Comparison of ENCODE assay signal across 8 cellular contexts in genomic region chr7:77536413-77537135, GRCh38. TPM values are rescaled to one million over a fixed set of nuclear protein-coding genes. Genes with fewer than 3 reads are reported as not detected.
A peak's percentile ranks its signal among the peaks of the same experiment; 100 is the strongest.
DNase-seq lines count a peak whose midpoint lies in the region; ATAC-seq and TF ChIP-seq lines count a peak whose summit lies in the region.

No MANE protein-coding gene starts in this region.

- H3K27me3 ChIP-seq in right atrium auricular region (no peaks in the 10 kb centered on the region), psoas muscle (ENCODE audit: insufficient read depth in 3 of 3, low read length in 2 of 3) (no peaks in the 10 kb centered on the region)

- peak; percentile 97 for TF ChIP-seq POLR2A in GM18505 (IDR thresholded peaks at IDR 0.05; ENCODE audit: borderline replicate concordance, extremely low read depth, insufficient read depth, insufficient read length)

- 0 to 1% (median 0%) methylated on average over 42 to 58 of the region's 58 CpGs for WGBS in psoas muscle, 3 donors
- under 1% methylated on average over 58 of the region's 58 CpGs for WGBS in urinary bladder

- H3K4me1 ChIP-seq in right atrium auricular region (peaks cover 0 to 18% of the 10 kb centered on the region in 2 donors), psoas muscle (peaks cover 21% of the 10 kb centered on the region), urinary bladder (ENCODE audit: insufficient read depth) (no peaks in the 10 kb centered on the region)

- DNase-seq in NCI-H1694 treated with DMSO at 0.1 percent for 48 hours (lab: John Stamatoyannopoulos, UW) (peak; percentile 93), right atrium auricular region (ENCODE audit: low spot score) (peak; percentile 96), psoas muscle (peak; percentile 99)

- H3K4me3 Mint-ChIP-seq in T-helper 1 cell treated with Interleukin-12 subunit alpha and Interleukin-12 subunit beta and Interleukin-4 antibody, amounts not matched to agents 30 μg/mL and 1 μg/mL, for 36 hours: peak overlapping the region; percentile 94

- H3K4me3 ChIP-seq in right atrium auricular region: peak overlapping the region; percentile 76 to 84
- H3K4me3 ChIP-seq in psoas muscle: peak overlapping the region; percentile 86
- H3K4me3 ChIP-seq in urinary bladder (ENCODE audit: low read depth, low read length): peak overlapping the region; percentile 87

- H3K36me3 ChIP-seq in right atrium auricular region: no peaks in the 10 kb centered on the region
- H3K36me3 ChIP-seq in psoas muscle (ENCODE audit: insufficient read depth in 1 of 2, low read depth in 1 of 2): no peaks in the 10 kb centered on the region
- H3K36me3 ChIP-seq in urinary bladder (ENCODE audit: insufficient read depth): no peaks in the 10 kb centered on the region

- peak overlapping the region; percentile 86 for H3K27ac Mint-ChIP-seq in T-helper 1 cell treated with Interleukin-12 subunit alpha and Interleukin-12 subunit beta and Interleukin-4 antibody, amounts not matched to agents 30 μg/mL and 1 μg/mL, for 36 hours

- ATAC-seq in GM18505 (IDR thresholded peaks at IDR 0.05; ENCODE audit: unreplicated experiment) (peak; percentile 91), HG02943 (IDR thresholded peaks at IDR 0.05; ENCODE audit: low read depth, unreplicated experiment) (peak; percentile 92), psoas muscle (peak; percentile 91 to 95 (median 94))

- peaks cover 4% of the 10 kb centered on the region for H3K27me3 Mint-ChIP-seq in T-helper 1 cell treated with Interleukin-12 subunit alpha and Interleukin-12 subunit beta and Interleukin-4 antibody, amounts not matched to agents 30 μg/mL and 1 μg/mL, for 36 hours (ENCODE audit: low read depth)

- H3K4me1 Mint-ChIP-seq in T-helper 1 cell treated with Interleukin-12 subunit alpha and Interleukin-12 subunit beta and Interleukin-4 antibody, amounts not matched to agents 30 μg/mL and 1 μg/mL, for 36 hours (ENCODE audit: low read depth): peaks cover 14% of the 10 kb centered on the region

- TF ChIP-seq CTCF in right atrium auricular region (IDR thresholded peaks at IDR 0.05) (no peak), psoas muscle (IDR thresholded peaks at IDR 0.05) (no peak)

- H3K27ac ChIP-seq in angular gyrus (ENCODE audit: low read depth, low read length): peak overlapping the region; percentile 57
- peak overlapping the region; percentile 95 to 98 for H3K27ac ChIP-seq in right atrium auricular region
- H3K27ac ChIP-seq in psoas muscle: peak overlapping the region; percentile 93
- peak overlapping the region; percentile 93 for H3K27ac ChIP-seq in urinary bladder (ENCODE audit: low read depth)

- H3K9me3 Mint-ChIP-seq in T-helper 1 cell treated with Interleukin-12 subunit alpha and Interleukin-12 subunit beta and Interleukin-4 antibody, amounts not matched to agents 30 μg/mL and 1 μg/mL, for 36 hours: no peaks in the 10 kb centered on the region

- intact Hi-C loops in psoas muscle (cut with DNase I): loop anchor here in 1 of 2 donors (5.0 kb wide), 1 partner anchor 119 kb away; the partner anchor contains the start of gene GSAP

- H3K9me3 ChIP-seq in right atrium auricular region (no peaks in the 10 kb centered on the region), psoas muscle (no peaks in the 10 kb centered on the region)

- H3K36me3 Mint-ChIP-seq in T-helper 1 cell treated with Interleukin-12 subunit alpha and Interleukin-12 subunit beta and Interleukin-4 antibody, amounts not matched to agents 30 μg/mL and 1 μg/mL, for 36 hours (ENCODE audit: low read depth): no peaks in the 10 kb centered on the region

RNA-seq across cellular contexts. Expression of gene PTPN12, which starts 0.5 kb away (rescaled TPM):
- total RNA-seq in right atrium auricular region (10 to 100 TPM; 38.8 to 54.2 TPM), psoas muscle (10 to 100 TPM; 28.5 to 48.1 (median 34.1) TPM), urinary bladder (136 TPM)
- polyA plus RNA-seq in psoas muscle (10 to 100 TPM; 16.5 to 52.6 (median 27.4) TPM), urinary bladder (54.7 TPM)

Comparison
In these comparisons a context has a peak if more than half of its experiments do, and no peak if none do; other contexts are left out.
1. Peak in every context shown above with its lines: DNase-seq, ATAC-seq, H3K4me3 ChIP-seq and H3K27ac ChIP-seq.